Comparison of ENCODE assay signal across 17 cellular contexts in the genomic region with DNA sequence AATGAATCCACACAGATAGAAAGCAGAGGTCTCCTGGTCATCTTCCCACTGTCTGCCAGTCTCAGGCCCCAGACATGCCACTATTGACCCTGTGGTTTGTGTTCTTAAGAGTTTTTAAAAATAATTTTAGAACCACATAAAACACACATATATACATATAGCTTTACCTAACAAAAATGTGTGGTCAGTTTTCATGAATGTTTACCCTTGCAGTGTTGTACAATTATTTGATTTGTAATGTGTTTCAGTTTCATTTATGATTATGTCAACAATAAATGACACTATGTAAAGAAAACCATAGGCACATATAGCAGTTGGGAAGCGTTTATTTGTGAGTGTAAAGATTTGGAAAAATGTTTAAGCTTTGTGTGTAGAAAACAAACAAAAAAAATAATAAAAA. TPM values are rescaled to one million over a fixed set of nuclear protein-coding genes. Genes with fewer than 3 reads are reported as not detected.
DNase-seq lines count a peak whose midpoint lies in the region; ATAC-seq and TF ChIP-seq lines count a peak whose summit lies in the region.
"Had no signal": no experiment of that assay in that cellular context is flagged by ENCODE, and none has a peak within 500 bp of the region (broad histone marks: within the 10 kb centered on the region; RNA-seq: fewer than 3 reads in every experiment).

No MANE protein-coding gene starts in this region.

- H3K4me3 ChIP-seq in LNCaP clone FGC (ENCODE audit: low read depth, low read length) = peak overlapping the region; percentile 44
- H3K4me3 ChIP-seq: BLaER1, GM23338 had no signal

- H3K4me1 Mint-ChIP-seq in natural killer cell = peaks cover 6 to 13% of the 10 kb centered on the region in 2 donors
- peaks cover 6% of the 10 kb centered on the region in 2 donors for H3K4me1 Mint-ChIP-seq in natural killer cell treated with Interleukin-12 subunit alpha and Interleukin-12 subunit beta and Interleukin-15 and Interleukin-18, amount 100 ng/mL, for 72 hours (ENCODE audit: low read depth in 2 of 2)
- H3K4me1 Mint-ChIP-seq: B cell, CD14-positive monocyte, GM23338, H9 had no signal

- no peak for ATAC-seq in natural killer cell
- no peak for ATAC-seq in natural killer cell treated with Interleukin-12 subunit alpha and Interleukin-12 subunit beta and Interleukin-15 and Interleukin-18, amount 100 ng/mL, for 72 hours
- ATAC-seq in left colon = peak; percentile 40
- ATAC-seq: GM23338, HCT116 had no signal

- no peak for TF ChIP-seq CTCF in natural killer cell (IDR thresholded peaks at IDR 0.05)
- TF ChIP-seq CTCF in LNCaP clone FGC (IDR thresholded peaks at IDR 0.05; ENCODE audit: control insufficient read depth, extremely low read depth, insufficient read depth) = no peak

- no peak for DNase-seq in natural killer cell
- DNase-seq in natural killer cell treated with Interleukin-12 subunit alpha and Interleukin-12 subunit beta and Interleukin-15 and Interleukin-18, amount 100 ng/mL, for 72 hours (ENCODE audit: low spot score) = no peak
- DNase-seq in LNCaP clone FGC (ENCODE audit: low read depth) = peak; percentile 63
- DNase-seq in left colon = no peak
- no peak for DNase-seq in SIG-M5 (lab: John Stamatoyannopoulos, UW)
- no peak for DNase-seq in hippocampal formation (lab: John Stamatoyannopoulos, UW)
- DNase-seq: CD4-positive, alpha-beta T cell; CD8-positive, alpha-beta memory T cell; DMS 273 treated with DMSO at 0.1 percent for 48 hours; EL; GF-D8; H9 had no signal

- no peaks in the 10 kb centered on the region for H3K36me3 Mint-ChIP-seq in natural killer cell
- peaks cover 15% of the 10 kb centered on the region for H3K36me3 Mint-ChIP-seq in natural killer cell treated with Interleukin-12 subunit alpha and Interleukin-12 subunit beta and Interleukin-15 and Interleukin-18, amount 100 ng/mL, for 72 hours

- peak overlapping the region; percentile 17 for H3K4me3 Mint-ChIP-seq in natural killer cell
- H3K4me3 Mint-ChIP-seq in natural killer cell treated with Interleukin-12 subunit alpha and Interleukin-12 subunit beta and Interleukin-15 and Interleukin-18, amount 100 ng/mL, for 72 hours = no peak overlapping the region
- H3K4me3 Mint-ChIP-seq: B cell; CD14-positive monocyte; CD4-positive, alpha-beta T cell; CD8-positive, alpha-beta memory T cell; GM23338; H9 had no signal

- intact Hi-C loops in natural killer cell (cut with micrococcal nuclease) = no loop called here
- intact Hi-C loops in left colon (cut with DNase I, micrococcal nuclease) = no loop called here

- H3K9me3 Mint-ChIP-seq in natural killer cell = no peaks in the 10 kb centered on the region
- no peaks in the 10 kb centered on the region for H3K9me3 Mint-ChIP-seq in natural killer cell treated with Interleukin-12 subunit alpha and Interleukin-12 subunit beta and Interleukin-15 and Interleukin-18, amount 100 ng/mL, for 72 hours
- H3K9me3 Mint-ChIP-seq: CD14-positive monocyte; CD4-positive, alpha-beta T cell; CD8-positive, alpha-beta memory T cell; GM23338; H9 had no signal

- H3K27ac Mint-ChIP-seq in natural killer cell = no peak overlapping the region
- H3K27ac Mint-ChIP-seq in natural killer cell treated with Interleukin-12 subunit alpha and Interleukin-12 subunit beta and Interleukin-15 and Interleukin-18, amount 100 ng/mL, for 72 hours = no peak overlapping the region
- H3K27ac Mint-ChIP-seq: B cell; CD4-positive, alpha-beta T cell; CD8-positive, alpha-beta memory T cell; GM23338; H9 had no signal

- no peaks in the 10 kb centered on the region for H3K27me3 Mint-ChIP-seq in natural killer cell (ENCODE audit: low read depth in 2 of 2)
- H3K27me3 Mint-ChIP-seq in natural killer cell treated with Interleukin-12 subunit alpha and Interleukin-12 subunit beta and Interleukin-15 and Interleukin-18, amount 100 ng/mL, for 72 hours = no peaks in the 10 kb centered on the region
- H3K27me3 Mint-ChIP-seq: B cell; CD4-positive, alpha-beta T cell; CD8-positive, alpha-beta memory T cell had no signal

RNA-seq across cellular contexts. Expression of a gene that starts 17.1 kb away (rescaled TPM):
- total RNA-seq in natural killer cell = 1 to 10 TPM; 7.6 to 7.9 (median 7.7) TPM
- 10 to 100 TPM; 20.2 to 38.0 TPM for total RNA-seq in natural killer cell treated with Interleukin-12 subunit alpha and Interleukin-12 subunit beta and Interleukin-15 and Interleukin-18, amount 100 ng/mL, for 72 hours
- 1 to 10 TPM; 1.4 to 2.7 TPM for total RNA-seq in left colon
